ENCODE assay signal across 8 cellular contexts in the genomic region with DNA sequence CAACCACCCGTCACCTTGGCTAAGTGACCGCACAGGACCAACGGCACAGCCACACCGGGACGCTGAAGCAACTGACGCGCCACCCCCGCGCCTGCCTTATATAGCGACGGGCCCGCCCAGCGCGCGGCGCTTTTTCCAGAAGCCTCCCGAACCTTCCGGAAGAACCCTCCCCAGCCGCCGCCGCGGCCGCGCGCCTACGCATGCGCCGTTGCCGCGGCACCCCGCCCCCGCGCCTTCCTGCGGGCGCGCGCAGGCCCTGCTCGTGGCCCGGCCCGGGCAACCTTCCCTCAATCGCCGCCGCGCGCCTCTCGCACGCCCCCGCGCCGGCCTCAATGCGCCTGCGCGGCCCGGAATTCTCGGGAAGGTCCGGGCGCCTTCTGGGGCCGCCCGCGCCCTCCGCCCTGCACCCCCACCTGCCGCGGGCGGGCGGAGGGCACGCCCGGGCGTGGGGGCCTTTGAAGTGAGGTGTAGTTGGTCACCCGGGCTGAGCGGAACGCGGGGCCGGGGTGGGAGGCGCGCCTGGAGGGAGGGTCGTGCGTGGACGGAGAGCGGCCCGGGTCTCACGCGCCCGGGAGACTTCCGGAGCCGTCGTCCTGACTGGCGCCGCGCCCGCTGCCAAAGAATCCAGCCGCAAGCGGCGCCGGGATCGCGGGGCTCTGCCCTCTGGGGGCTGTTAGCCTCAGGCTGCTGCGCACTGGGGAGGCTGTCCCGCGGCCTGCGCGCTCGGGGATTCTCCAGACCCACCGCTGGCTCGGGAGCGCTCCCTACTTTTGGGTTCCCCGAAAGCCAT. TPM values are rescaled to one million over a fixed set of nuclear protein-coding genes. Genes with fewer than 3 reads are reported as not detected.
DNase-seq lines count a peak whose midpoint lies in the region; TF ChIP-seq lines count a peak whose summit lies in the region.

Gene HSP90AA1, minus strand, starts transcription at position 73 of the 790 bp plus-strand sequence. CDS start 666 bp downstream, outside the sequence.

- peaks cover 40 to 52% of the 10 kb centered on the region in 2 experiments for H3K4me1 Mint-ChIP-seq in H9
- H3K4me1 Mint-ChIP-seq in neural crest cell = peaks cover 55% of the 10 kb centered on the region

- no CpG with 5 or more reads among the region's 106 CpGs for WGBS in H9 (ENCODE audit: extremely low coverage, insufficient read length, low lambda C conversion rate)
- WGBS in stomach, 5 donors = 0 to 1% (median 1%) methylated on average over 20 to 106 of the region's 106 CpGs

- peak in 2 of 4 donors; percentile 94 to 99 for TF ChIP-seq POLR2A in stomach (IDR thresholded peaks at IDR 0.05)

- H3K9ac ChIP-seq in ES-I3 (ENCODE audit: low read depth, low read length) = peak within 1 kb of the TSS; percentile 97
- H3K9ac ChIP-seq in H9 (ENCODE audit: extremely low read depth, insufficient read length, low read length) = peak within 1 kb of the TSS; percentile 85
- H3K9ac ChIP-seq in MM.1S (ENCODE audit: low read length) = peak within 1 kb of the TSS; percentile 78

- H3K9me3 Mint-ChIP-seq in H9 (no peaks in the 10 kb centered on the region; a peak in 2 of 5 replicates), neural crest cell (no peaks in the 10 kb centered on the region)

- no peak within 1 kb of the TSS for H3K27ac ChIP-seq in H9 (ENCODE audit: insufficient read length, low read depth, low read length)
- peak within 1 kb of the TSS; percentile 65; the same call in 1 of the 2 replicates for H3K27ac ChIP-seq in MM.1S (ENCODE audit: low read length)
- H3K27ac ChIP-seq in stomach = peak within 1 kb of the TSS; percentile 100

- peak within 1 kb of the TSS; percentile 95 to 96 for H3K4me3 Mint-ChIP-seq in H9
- peak within 1 kb of the TSS; percentile 93 for H3K4me3 Mint-ChIP-seq in neural crest cell

- H4K91ac ChIP-seq in H9 (ENCODE audit: insufficient read length, low read depth, low read length) = no peak within 1 kb of the TSS

- H3K79me1 ChIP-seq in H9 (ENCODE audit: insufficient read depth, low read depth, low read length, poor library complexity, severe bottlenecking) = no peaks in the 10 kb centered on the region

- H3K27me3 Mint-ChIP-seq in H9 (ENCODE audit: low read depth) = peaks cover 4% of the 10 kb centered on the region
- H3K27me3 Mint-ChIP-seq in neural crest cell (ENCODE audit: low read depth) = no peaks in the 10 kb centered on the region

- H3K79me2 ChIP-seq in H9 (ENCODE audit: insufficient read depth, low read length) = peaks cover 9% of the 10 kb centered on the region; the same call in 1 of the 2 replicates
- peaks cover 28% of the 10 kb centered on the region for H3K79me2 ChIP-seq in MM.1S (ENCODE audit: low read length)

- peak within 1 kb of the TSS; percentile 86 for H3K14ac ChIP-seq in H9 (ENCODE audit: insufficient read depth, low read length)

- H2BK20ac ChIP-seq in H9 (ENCODE audit: low read depth, low read length, poor library complexity, severe bottlenecking) = no peak within 1 kb of the TSS

- H3K9me2 ChIP-seq in MM.1S (replicated peaks; ENCODE audit: insufficient read depth, low read length) = no peaks in the 10 kb centered on the region

- peaks cover 4% of the 10 kb centered on the region; the same call in 1 of the 2 replicates for H3F3A ChIP-seq in MM.1S (ENCODE audit: insufficient read depth, low read length)

- intact Hi-C loops in stomach (cut with DNase I; ENCODE audit: low total_unique reads) = no loop called here

- H3K4me1 ChIP-seq in ES-I3 (ENCODE audit: insufficient read depth, low read length) (peaks cover 7% of the 10 kb centered on the region; the same call in 1 of the 2 replicates), H9 (ENCODE audit: insufficient read depth, low read length) (no peaks in the 10 kb centered on the region), MM.1S (ENCODE audit: low read length) (0 out of 2 replicates have a peak, but pooled peaks cover 5% of the 10 kb centered on the region), stomach (peaks cover 40 to 55% (median 49%) of the 10 kb centered on the region in 4 donors)

- no peaks in the 10 kb centered on the region for H4K20me1 ChIP-seq in H9 (ENCODE audit: control insufficient read depth, insufficient read depth, insufficient read length)
- no peaks in the 10 kb centered on the region; the same call in 1 of the 2 replicates for H4K20me1 ChIP-seq in MM.1S (ENCODE audit: insufficient read depth, low read length)

- peaks cover 8% of the 10 kb centered on the region for H3K23me2 ChIP-seq in H9 (ENCODE audit: insufficient read length, low read depth, low read length, poor library complexity, severe bottlenecking)

- no peak within 1 kb of the TSS for H3K23ac ChIP-seq in H9 (ENCODE audit: insufficient read length, low read depth, low read length)

- no peak within 1 kb of the TSS for H4K8ac ChIP-seq in H9 (replicated peaks; ENCODE audit: insufficient read length, low read depth, low read length)

- H3K4me3 ChIP-seq in MM.1S (ENCODE audit: low read length) (peak within 1 kb of the TSS; percentile 68), stomach (peak within 1 kb of the TSS; percentile 71 to 91 (median 82))

- H2AFZ ChIP-seq in H9 (ENCODE audit: low read length) (no peak within 1 kb of the TSS), MM.1S (ENCODE audit: low read length) (peak within 1 kb of the TSS; percentile 70)

- peaks cover 35% of the 10 kb centered on the region for H3K36me3 ChIP-seq in ES-I3 (ENCODE audit: insufficient read depth, low read length)
- H3K36me3 ChIP-seq in MM.1S (replicated peaks; ENCODE audit: insufficient read depth, low read length) = peaks cover 4% of the 10 kb centered on the region; the same call in 1 of the 2 replicates
- H3K36me3 ChIP-seq in stomach = peaks cover 31 to 37% (median 36%) of the 10 kb centered on the region in 4 donors

- TF ChIP-seq CTCF in H9 (conservative IDR thresholded peaks at IDR 0.05) (no peak; the same call in 2 of the 3 replicates), MM.1S (IDR thresholded peaks at IDR 0.05; ENCODE audit: low read length) (no peak), neural crest cell (conservative IDR thresholded peaks at IDR 0.05) (no peak), stomach (IDR thresholded peaks at IDR 0.05) (no peak)

- H3K9me3 ChIP-seq in ES-I3 (ENCODE audit: control insufficient read depth, insufficient read depth, low read length) (no peaks in the 10 kb centered on the region), H9 (ENCODE audit: control insufficient read depth, low read depth, low read length) (no peaks in the 10 kb centered on the region), MM.1S (replicated peaks; ENCODE audit: insufficient read depth, low read length) (no peaks in the 10 kb centered on the region), stomach (no peaks in the 10 kb centered on the region)

- no peak within 1 kb of the TSS for H4K5ac ChIP-seq in H9 (ENCODE audit: insufficient read length, low read depth, low read length)

- TF ChIP-seq EP300 in stomach (IDR thresholded peaks at IDR 0.05) = no peak

- peak within 1 kb of the TSS; percentile 75 for H3K18ac ChIP-seq in H9 (ENCODE audit: insufficient read length, low read depth, low read length)

- peak within 1 kb of the TSS; percentile 70 for H3K4me2 ChIP-seq in H9 (ENCODE audit: insufficient read depth, insufficient read length, low read length)
- peak within 1 kb of the TSS; percentile 74 for H3K4me2 ChIP-seq in MM.1S (ENCODE audit: low read depth, low read length)

- H2BK12ac ChIP-seq in H9 (ENCODE audit: insufficient read length, low read depth, low read length) = no peak within 1 kb of the TSS

- H2BK15ac ChIP-seq in H9 (ENCODE audit: low read depth, low read length) = no peak within 1 kb of the TSS

- no peak within 1 kb of the TSS for H2BK5ac ChIP-seq in H9 (ENCODE audit: insufficient read length, low read length)

- H3K27ac Mint-ChIP-seq in H9 = peak within 1 kb of the TSS; percentile 65 to 98 (median 92); a peak in 6 of 7 replicates
- H3K27ac Mint-ChIP-seq in neural crest cell (ENCODE audit: unreplicated experiment) = peak within 1 kb of the TSS; percentile 99

- no peaks in the 10 kb centered on the region for H3K27me3 ChIP-seq in H9 (ENCODE audit: insufficient read depth, low read length)
- H3K27me3 ChIP-seq in MM.1S (replicated peaks; ENCODE audit: insufficient read depth, low read length) = no peaks in the 10 kb centered on the region
- no peaks in the 10 kb centered on the region for H3K27me3 ChIP-seq in stomach

- H3T11ph ChIP-seq in H9 (ENCODE audit: low read length) = no peak within 1 kb of the TSS

- no peak within 1 kb of the TSS for H2BK120ac ChIP-seq in H9 (ENCODE audit: low read depth, low read length, poor library complexity, severe bottlenecking)

- DNase-seq in H9 (peak; percentile 90), MM.1S (peak; percentile 87), SHP77 treated with DMSO at 0.1 percent for 48 hours (lab: John Stamatoyannopoulos, UW) (peak; percentile 90), fibroblast of the conjunctiva (ENCODE audit: low read depth) (peak; percentile 84), neural crest cell (ENCODE audit: low read depth, low spot score) (peak; percentile 92), stomach (peak; percentile 95)
- DNase-seq in activated effector memory CD4-positive, alpha-beta T cell treated with anti-CD3 and anti-CD28 coated beads, Interleukin-2, amount 50 U/mL, for 16 hours = peak; percentile 98

- H2AK5ac ChIP-seq in H9 (ENCODE audit: insufficient read length, low read length) = no peak within 1 kb of the TSS

- H3K36me3 Mint-ChIP-seq in H9 (ENCODE audit: insufficient read depth in 1 of 3, low read depth in 3 of 3) (peaks cover 38 to 46% (median 42%) of the 10 kb centered on the region in 3 experiments), neural crest cell (ENCODE audit: low read depth) (peaks cover 35% of the 10 kb centered on the region)

- no peak within 1 kb of the TSS for H3K4ac ChIP-seq in H9 (ENCODE audit: low read depth, low read length)

- H3K56ac ChIP-seq in H9 (ENCODE audit: insufficient read length, low read depth, low read length) = no peak within 1 kb of the TSS

RNA-seq across cellular contexts. Expression of gene HSP90AA1, which starts in this region (rescaled TPM):
- total RNA-seq in H9 (2021) (953 and 955 TPM in 2 replicates), neural crest cell (760 and 771 TPM in 2 replicates), stomach (100 to 1,000 TPM; 103 to 250 (median 213) TPM)
- polyA plus RNA-seq in stomach = 100 to 1,000 TPM; 167 to 279 (median 236) TPM
